ENCODE assay signal across 1 cellular context in the genomic region with DNA sequence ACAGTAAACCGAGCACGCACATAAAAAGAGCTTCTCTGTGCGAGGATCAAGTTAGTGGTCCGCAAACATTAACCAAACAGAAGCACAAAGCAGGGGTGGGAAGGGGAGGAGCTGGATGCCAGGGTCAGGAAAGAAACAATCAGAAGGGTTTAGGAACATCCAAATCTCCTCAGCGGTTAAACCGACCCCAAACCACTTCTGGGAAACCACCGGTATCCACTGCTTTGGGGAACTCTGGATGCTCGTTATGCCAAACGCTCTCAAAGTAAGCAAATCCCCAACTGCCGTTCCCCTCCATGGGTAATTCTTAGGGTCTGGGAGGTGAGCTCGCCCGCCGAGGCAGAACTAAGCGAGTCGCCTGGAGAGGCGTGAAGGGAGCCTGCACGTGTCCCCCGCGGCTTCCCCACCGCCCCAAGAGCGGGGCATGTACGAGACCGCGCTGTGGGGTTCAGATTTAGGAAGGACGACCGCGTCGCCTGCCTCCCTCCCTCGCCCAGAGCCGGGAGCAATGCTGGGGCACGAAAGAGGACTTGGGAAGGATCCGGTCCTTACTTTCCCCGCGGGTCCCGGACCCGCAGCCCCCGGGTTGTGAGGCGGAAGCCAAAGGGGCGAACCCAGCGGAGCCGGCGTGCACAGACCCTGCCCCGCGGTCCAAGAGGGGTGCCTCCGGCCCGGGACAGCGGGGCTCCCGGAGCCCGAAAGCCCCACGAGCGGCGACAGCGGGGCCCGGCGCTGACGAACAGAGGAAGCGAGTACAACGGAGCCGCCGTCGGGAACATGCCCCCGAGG.
TF ChIP-seq lines count a peak whose summit lies in the region.

No MANE protein-coding gene starts in this region.

TF ChIP-seq in endothelial cell of umbilical vein, 7 proteins besides CTCF, POLR2A, EP300 and RAD21 (continued from another document):
- no peak for TF ChIP-seq FOS (IDR thresholded peaks at IDR 0.05; ENCODE audit: borderline replicate concordance, insufficient read depth, low read length)
